9 cellular contexts compared by ENCODE assay signal in genomic region chr20:50561379-50562078, GRCh38. TPM values are rescaled to one million over a fixed set of nuclear protein-coding genes. Genes with fewer than 3 reads are reported as not detected.
A peak's percentile ranks its signal among the peaks of the same experiment; 100 is the strongest.
DNase-seq lines count a peak whose midpoint lies in the region; ATAC-seq and TF ChIP-seq lines count a peak whose summit lies in the region.
"Had no signal": no experiment of that assay in that cellular context is flagged by ENCODE, and none has a peak within 500 bp of the region (broad histone marks: within the 10 kb centered on the region; RNA-seq: fewer than 3 reads in every experiment).

No MANE protein-coding gene starts in this region.

- no peaks in the 10 kb centered on the region; the same call in 2 of the 3 replicates for H3K4me1 Mint-ChIP-seq in GM23338

- H3K9me2 ChIP-seq in GM23338 (ENCODE audit: insufficient read depth) = no peaks in the 10 kb centered on the region

- H3K27me3 ChIP-seq in GM23338 (ENCODE audit: insufficient read depth) = no peaks in the 10 kb centered on the region

- no peak overlapping the region; the same call in none of the 2 replicates for H3K27ac Mint-ChIP-seq in GM23338

- no peaks in the 10 kb centered on the region for H3K4me1 ChIP-seq in GM23338 (ENCODE audit: insufficient read depth)

- no peak overlapping the region for H3K4me3 ChIP-seq in GM23338

- peaks cover 12% of the 10 kb centered on the region for H3K36me3 Mint-ChIP-seq in GM23338 (ENCODE audit: low read depth)

- H3K9me3 Mint-ChIP-seq in GM23338 = no peaks in the 10 kb centered on the region

- no peak for TF ChIP-seq CTCF in GM23338 (conservative IDR thresholded peaks at IDR 0.05; ENCODE audit: low read depth in 2 of 2)

- no peaks in the 10 kb centered on the region for H3K36me3 ChIP-seq in GM23338 (ENCODE audit: insufficient read depth)

- H3K27ac ChIP-seq in GM23338 (ENCODE audit: low read depth) = no peak overlapping the region

- no peaks in the 10 kb centered on the region for H3F3A ChIP-seq in GM23338 (replicated peaks; ENCODE audit: low read depth)

- DNase-seq in AG20443 (ENCODE audit: low spot score) (peak; percentile 91), NCI-H2227 (lab: John Stamatoyannopoulos, UW; ENCODE audit: unreplicated experiment) (peak; percentile 24), kidney tubule cell (ENCODE audit: low spot score) (peak; percentile 90), GM23338 (ENCODE audit: low spot score) (no peak), CD1c-positive myeloid dendritic cell (ENCODE audit: extremely low spot score) (no peak)
- peak; percentile 75 for DNase-seq in activated naive CD4-positive, alpha-beta T cell treated with anti-CD3 and anti-CD28 coated beads, Interleukin-2, amount 50 U/mL, for 16 hours
- peak; percentile 36 for DNase-seq in stimulated activated CD8-positive, alpha-beta memory T cell treated with anti-CD3 and anti-CD28 coated beads, Interleukin-12 subunit alpha, Interleukin-12 subunit beta, amount 100 ng/mL, for 24 hours (ENCODE audit: extremely low read depth)
- DNase-seq: left cardiac atrium had no signal

- H3K4me3 Mint-ChIP-seq in GM23338 = no peak overlapping the region

- H3K4me2 ChIP-seq in GM23338 = no peak overlapping the region

- H4K20me1 ChIP-seq in GM23338 (replicated peaks; ENCODE audit: insufficient read depth) = no peaks in the 10 kb centered on the region; the same call in 1 of the 2 replicates

- peaks cover 18% of the 10 kb centered on the region; the same call in 1 of the 2 replicates for H3K79me2 ChIP-seq in GM23338 (replicated peaks; ENCODE audit: insufficient read depth)

- H3K27me3 Mint-ChIP-seq in GM23338 (ENCODE audit: insufficient read depth, low read depth, poor library complexity) = no peaks in the 10 kb centered on the region

- H2AFZ ChIP-seq in GM23338 = no peak overlapping the region

- ATAC-seq in GM23338 (no peak), HG02571 (IDR thresholded peaks at IDR 0.05; ENCODE audit: unreplicated experiment) (no peak)

TF ChIP-seq in GM23338, 12 proteins besides CTCF, POLR2A, EP300 and RAD21:
- TF ChIP-seq CREB1 (CRISPR knock-in tag; IDR thresholded peaks at IDR 0.05; ENCODE audit: low read depth) (no peak), EZH2 (IDR thresholded peaks at IDR 0.05; ENCODE audit: low read depth, unreplicated experiment) (no peak), ZNF331 (CRISPR knock-in tag; IDR thresholded peaks at IDR 0.05; ENCODE audit: low read depth) (no peak), ETS1 (IDR thresholded peaks at IDR 0.05) (no peak), STAT1 (IDR thresholded peaks at IDR 0.05; ENCODE audit: unreplicated experiment) (no peak), REST (IDR thresholded peaks at IDR 0.05; ENCODE audit: unreplicated experiment) (no peak), EZH2phosphoT487 (IDR thresholded peaks at IDR 0.05; ENCODE audit: unreplicated experiment) (no peak), ZNF462 (CRISPR knock-in tag; IDR thresholded peaks at IDR 0.05) (no peak), JUNB (IDR thresholded peaks at IDR 0.05; ENCODE audit: unreplicated experiment) (no peak), NANOG (IDR thresholded peaks at IDR 0.05; ENCODE audit: borderline replicate concordance) (no peak), POLR2AphosphoS5 (IDR thresholded peaks at IDR 0.05; ENCODE audit: low read depth) (no peak), ZNF114 (CRISPR knock-in tag; IDR thresholded peaks at IDR 0.05) (no peak)

RNA-seq across cellular contexts. Expression of gene PTPN1, which starts 51.3 kb away (rescaled TPM):
- total RNA-seq in GM23338 (2014; rRNA removed; shearing (Covaris generic)) = 26.2 and 26.4 TPM in 2 replicates
- 16.9 and 18.9 TPM in 2 replicates for polyA plus RNA-seq in GM23338 (2016; fragmentation: Nextera tagmentation; extraction: Ambion mirVana)

Comparison
In these comparisons a context has a peak if more than half of its experiments do, and no peak if none do; other contexts are left out.
1. DNase-seq: peak in AG20443 (single experiment), NCI-H2227 (single experiment), activated naive CD4-positive, alpha-beta T cell treated with anti-CD3 and anti-CD28 coated beads, Interleukin-2, amount 50 U/mL, for 16 hours (single experiment), kidney tubule cell (single experiment) and stimulated activated CD8-positive, alpha-beta memory T cell treated with anti-CD3 and anti-CD28 coated beads, Interleukin-12 subunit alpha, Interleukin-12 subunit beta, amount 100 ng/mL, for 24 hours (single experiment); none in GM23338 (single experiment) and CD1c-positive myeloid dendritic cell (single experiment).